In genomic region chr10:100993986-100994708, GRCh38 we compare ENCODE assay signal across 9 cellular contexts. TPM values are rescaled to one million over a fixed set of nuclear protein-coding genes. Genes with fewer than 3 reads are reported as not detected.
DNase-seq lines count a peak whose midpoint lies in the region; ATAC-seq, FAIRE-seq and TF ChIP-seq lines count a peak whose summit lies in the region.
"Had no signal": no experiment of that assay in that cellular context is flagged by ENCODE, and none has a peak within 500 bp of the region (broad histone marks: within the 10 kb centered on the region; RNA-seq: fewer than 3 reads in every experiment).

No MANE protein-coding gene starts in this region.

- no peak for FAIRE-seq in D721Med (lab: Jason Lieb, UNC)
- FAIRE-seq in GM12892 (lab: Jason Lieb, UNC) = no peak

- H3K27ac ChIP-seq in colonic mucosa = no peak overlapping the region
- H3K27ac ChIP-seq: neutrophil had no signal

- peaks cover 11% of the 10 kb centered on the region for H3K4me1 ChIP-seq in colonic mucosa

- peaks cover 14% of the 10 kb centered on the region for H3K36me3 Mint-ChIP-seq in osteocyte (ENCODE audit: unreplicated experiment)

- TF ChIP-seq CTCF in D721Med (IDR thresholded peaks at IDR 0.05; ENCODE audit: insufficient read depth, missing control alignments) (peak; percentile 60), colonic mucosa (IDR thresholded peaks at IDR 0.05) (peak; percentile 55), osteocyte (IDR thresholded peaks at IDR 0.05) (peak; percentile 80)

- no peak for TF ChIP-seq POLR2A in GM12892 (IDR thresholded peaks at IDR 0.05; ENCODE audit: low read depth, low read length)

- no peaks in the 10 kb centered on the region for H3K27me3 ChIP-seq in colonic mucosa
- H3K27me3 ChIP-seq: neutrophil had no signal

- no peak overlapping the region for H3K9ac ChIP-seq in colonic mucosa (ENCODE audit: low read depth in 2 of 2, low read length in 2 of 2)

- H3K4me3 ChIP-seq in colonic mucosa = no peak overlapping the region

- H3K27ac Mint-ChIP-seq in osteocyte (ENCODE audit: unreplicated experiment) = no peak overlapping the region

- H3K4me1 Mint-ChIP-seq in osteocyte (ENCODE audit: unreplicated experiment) = peaks cover 20% of the 10 kb centered on the region

- no peak overlapping the region for H3K4me3 Mint-ChIP-seq in osteocyte (ENCODE audit: unreplicated experiment)

- H3K27me3 Mint-ChIP-seq in osteocyte (ENCODE audit: unreplicated experiment) = no peaks in the 10 kb centered on the region

- DNase-seq in D721Med (ENCODE audit: insufficient read length, low spot score) (no peak), LHCN-M2 (ENCODE audit: low read depth) (peak; percentile 47), colonic mucosa (no peak), osteocyte (ENCODE audit: extremely low spot score, unreplicated experiment) (no peak), GM12892 (ENCODE audit: insufficient read length) (no peak)
- no peak for DNase-seq in activated CD8-positive, alpha-beta memory T cell treated with anti-CD3 and anti-CD28 coated beads, Interleukin-2, amount 50 U/mL, for 4 hours

- no peak for ATAC-seq in HG03025 (IDR thresholded peaks at IDR 0.05; ENCODE audit: low FRiP score, unreplicated experiment)
- no peak for ATAC-seq in HG03159 (IDR thresholded peaks at IDR 0.05; ENCODE audit: unreplicated experiment)

- H3K36me3 ChIP-seq in colonic mucosa = peaks cover 4% of the 10 kb centered on the region
- H3K36me3 ChIP-seq: neutrophil had no signal

- intact Hi-C loops in colonic mucosa (cut with DNase I) = loop anchor here (2.0 kb wide), 1 partner anchor 17 kb away; no protein-coding TSS in a partner anchor

- H3K9me3 Mint-ChIP-seq in osteocyte (ENCODE audit: unreplicated experiment) = no peaks in the 10 kb centered on the region

- no peaks in the 10 kb centered on the region for H3K9me3 ChIP-seq in colonic mucosa
- H3K9me3 ChIP-seq: neutrophil had no signal

RNA-seq across cellular contexts. Expression of gene LZTS2, which starts 5.5 kb away (rescaled TPM):
- 161 and 176 TPM in 2 replicates for total RNA-seq in LHCN-M2 (2014; rRNA removed)
- 81.1 TPM for polyA plus RNA-seq in LHCN-M2 (2012)
- total RNA-seq in colonic mucosa = 10 to 100 TPM; 30.8 to 36.5 TPM
- 69.9 and 72.1 TPM in 2 replicates for total RNA-seq in osteocyte
- polyA plus RNA-seq in GM12892 (2012; ENCODE audit: missing spikeins) = 4.3 TPM

RNA-seq across cellular contexts. Expression of gene TWNK, which starts 6.8 kb away (rescaled TPM):
- total RNA-seq in LHCN-M2 (2014; rRNA removed) (7.2 and 9.1 TPM in 2 replicates), colonic mucosa (10 to 100 TPM in 1 of 2 donors, 1 to 10 TPM in 1; 4.6 to 11.4 TPM), osteocyte (7.1 and 7.7 TPM in 2 replicates)
- 5.1 TPM for polyA plus RNA-seq in LHCN-M2 (2012)
- 13.5 TPM for polyA plus RNA-seq in GM12892 (2012; ENCODE audit: missing spikeins)

RNA-seq across cellular contexts. Expression of gene MRPL43, which starts 6.8 kb away (rescaled TPM):
- total RNA-seq in LHCN-M2 (2014; rRNA removed) = 83.7 and 99.8 TPM in 2 replicates
- polyA plus RNA-seq in LHCN-M2 (2012) = 136 TPM
- 100 to 1,000 TPM in 1 of 2 donors, 10 to 100 TPM in 1; 71.5 to 105 TPM for total RNA-seq in colonic mucosa
- total RNA-seq in osteocyte = 70.5 and 81.6 TPM in 2 replicates
- polyA plus RNA-seq in GM12892 (2012; ENCODE audit: missing spikeins) = 59.4 TPM

RNA-seq across cellular contexts. Expression of gene SEMA4G, which starts 24.8 kb away (rescaled TPM):
- total RNA-seq in LHCN-M2 (2014; rRNA removed) = 0.46 and 0.64 TPM in 2 replicates
- polyA plus RNA-seq in LHCN-M2 (2012) = 2.1 TPM
- total RNA-seq in colonic mucosa = 100 to 1,000 TPM; 113 to 133 TPM
- total RNA-seq in osteocyte = 6.3 and 7.1 TPM in 2 replicates
- 1.2 TPM for polyA plus RNA-seq in GM12892 (2012; ENCODE audit: missing spikeins)

RNA-seq across cellular contexts. Expression of gene PDZD7, which starts 36.8 kb away (rescaled TPM):
- total RNA-seq in LHCN-M2 (2014; rRNA removed) (1.2 and 1.4 TPM in 2 replicates), colonic mucosa (under 1 TPM; 0.19 to 0.42 TPM), osteocyte (1.9 and 2.1 TPM in 2 replicates)
- 2.5 TPM for polyA plus RNA-seq in LHCN-M2 (2012)
- 0.15 TPM for polyA plus RNA-seq in GM12892 (2012; ENCODE audit: missing spikeins)
